Comparison of ENCODE assay signal across 18 cellular contexts in genomic region chr2:167336213-167336612, GRCh38. TPM values are rescaled to one million over a fixed set of nuclear protein-coding genes. Genes with fewer than 3 reads are reported as not detected.
A peak's percentile ranks its signal among the peaks of the same experiment; 100 is the strongest.
DNase-seq lines count a peak whose midpoint lies in the region; ATAC-seq and TF ChIP-seq lines count a peak whose summit lies in the region.
"Had no signal": no experiment of that assay in that cellular context is flagged by ENCODE, and none has a peak within 500 bp of the region (broad histone marks: within the 10 kb centered on the region; RNA-seq: fewer than 3 reads in every experiment).

No MANE protein-coding gene starts in this region.

- 0 out of 2 replicates have a peak overlapping the region, but pooled peaks have one; percentile 5 for H3K4me3 Mint-ChIP-seq in WTC11
- H3K4me3 Mint-ChIP-seq in stimulated activated naive B cell treated with anti-CD40 and anti-IgM and Interleukin-4, amounts not matched to agents 10 μg/mL and 1 μg/mL and 100 μg/mL, for 72 hours = no peak overlapping the region
- H3K4me3 Mint-ChIP-seq: B cell; CD8-positive, alpha-beta memory T cell; HFFc6 had no signal

- peak overlapping the region; percentile 84 for H3K27ac Mint-ChIP-seq in WTC11
- no peak overlapping the region for H3K27ac Mint-ChIP-seq in stimulated activated naive B cell treated with anti-CD40 and anti-IgM and Interleukin-4, amounts not matched to agents 10 μg/mL and 1 μg/mL and 100 μg/mL, for 72 hours
- H3K27ac Mint-ChIP-seq: B cell; CD8-positive, alpha-beta memory T cell; HFFc6 had no signal

- peaks cover 91% of the 10 kb centered on the region for H3K4me1 Mint-ChIP-seq in WTC11
- no peaks in the 10 kb centered on the region for H3K4me1 Mint-ChIP-seq in stimulated activated naive B cell treated with anti-CD40 and anti-IgM and Interleukin-4, amounts not matched to agents 10 μg/mL and 1 μg/mL and 100 μg/mL, for 72 hours
- H3K4me1 Mint-ChIP-seq: B cell; CD8-positive, alpha-beta memory T cell had no signal

- H3K36me3 Mint-ChIP-seq in WTC11 = no peaks in the 10 kb centered on the region
- no peaks in the 10 kb centered on the region for H3K36me3 Mint-ChIP-seq in stimulated activated naive B cell treated with anti-CD40 and anti-IgM and Interleukin-4, amounts not matched to agents 10 μg/mL and 1 μg/mL and 100 μg/mL, for 72 hours
- H3K36me3 Mint-ChIP-seq: CD8-positive, alpha-beta memory T cell had no signal

- H3K9me3 ChIP-seq in HUES6 (ENCODE audit: control insufficient read depth, insufficient read depth, low read depth, low read length) = no peaks in the 10 kb centered on the region
- no peaks in the 10 kb centered on the region for H3K9me3 ChIP-seq in iPS-18a (ENCODE audit: control insufficient read depth, low read depth, low read length)
- H3K9me3 ChIP-seq: BLaER1 treated with 17β-estradiol and CSF1 and Interleukin-3, amounts not matched to agents 10 nM and 100 nM had no signal

- H3K27me3 ChIP-seq in HUES6 (ENCODE audit: control insufficient read depth, insufficient read depth, low read length) = no peaks in the 10 kb centered on the region
- no peaks in the 10 kb centered on the region for H3K27me3 ChIP-seq in iPS-18a (ENCODE audit: control insufficient read depth, insufficient read depth, low read length)
- H3K27me3 ChIP-seq: BLaER1 treated with 17β-estradiol and CSF1 and Interleukin-3, amounts not matched to agents 10 nM and 100 nM had no signal

- CTCF ChIA-PET in WTC11 (lab: Charles Lee) = no interaction called here

- H3K9me3 Mint-ChIP-seq in WTC11 = 0 out of 2 replicates have a peak, but pooled peaks cover 5% of the 10 kb centered on the region
- H3K9me3 Mint-ChIP-seq in stimulated activated naive B cell treated with anti-CD40 and anti-IgM and Interleukin-4, amounts not matched to agents 10 μg/mL and 1 μg/mL and 100 μg/mL, for 72 hours = peaks cover 0 to 1% of the 10 kb centered on the region in 2 donors

- H3K9ac ChIP-seq in HUES6 (ENCODE audit: low read length) (no peak overlapping the region), iPS-18a (ENCODE audit: low read length) (no peak overlapping the region)
- H3K9ac ChIP-seq: BLaER1 treated with 17β-estradiol and CSF1 and Interleukin-3, amounts not matched to agents 10 nM and 100 nM; GM23248 had no signal

- no peaks in the 10 kb centered on the region for H3K27me3 Mint-ChIP-seq in WTC11 (ENCODE audit: low read depth)
- H3K27me3 Mint-ChIP-seq in stimulated activated naive B cell treated with anti-CD40 and anti-IgM and Interleukin-4, amounts not matched to agents 10 μg/mL and 1 μg/mL and 100 μg/mL, for 72 hours = peaks cover 0 to 8% of the 10 kb centered on the region in 2 donors
- H3K27me3 Mint-ChIP-seq: CD8-positive, alpha-beta memory T cell had no signal

- no peaks in the 10 kb centered on the region for H3K36me3 ChIP-seq in HUES6 (ENCODE audit: control insufficient read depth, insufficient read depth, low read length)
- H3K36me3 ChIP-seq in iPS-18a (ENCODE audit: control insufficient read depth, low read depth, low read length) = no peaks in the 10 kb centered on the region
- H3K36me3 ChIP-seq: BLaER1 treated with 17β-estradiol and CSF1 and Interleukin-3, amounts not matched to agents 10 nM and 100 nM had no signal

- no peak for ATAC-seq in WTC11
- ATAC-seq in stimulated activated naive B cell treated with anti-CD40 and anti-IgM and Interleukin-4, amounts not matched to agents 10 μg/mL and 1 μg/mL and 100 μg/mL, for 72 hours (replicated peaks) = no peak
- no peak for ATAC-seq in sciatic nerve
- ATAC-seq: HCT116 had no signal

- H3K4me3 ChIP-seq in HUES6 (ENCODE audit: low read depth, low read length) = no peak overlapping the region
- H3K4me3 ChIP-seq in iPS-18a (ENCODE audit: low read length) = no peak overlapping the region
- H3K4me3 ChIP-seq: BLaER1 treated with 17β-estradiol and CSF1 and Interleukin-3, amounts not matched to agents 10 nM and 100 nM; GM23248 had no signal

- TF ChIP-seq CTCF in WTC11 (IDR thresholded peaks at IDR 0.05) = no peak

- POLR2A ChIA-PET in WTC11 (lab: Charles Lee) = no interaction called here

- H3K4me1 ChIP-seq in HUES6 (ENCODE audit: control insufficient read depth, insufficient read depth, low read length) (peaks cover 58% of the 10 kb centered on the region), iPS-18a (ENCODE audit: control insufficient read depth, low read depth, low read length) (peaks cover 58% of the 10 kb centered on the region)
- H3K4me1 ChIP-seq: BLaER1 treated with 17β-estradiol and CSF1 and Interleukin-3, amounts not matched to agents 10 nM and 100 nM had no signal

- intact Hi-C loops in sciatic nerve (cut with DNase I) = no loop called here

- DNase-seq in NCI-H2227 (lab: John Stamatoyannopoulos, UW; ENCODE audit: unreplicated experiment) = peak; percentile 44
- DNase-seq in NCI-H2227 treated with DMSO at 0.1 percent for 48 hours (lab: John Stamatoyannopoulos, UW) = no peak
- DNase-seq in WTC11 (ENCODE audit: low spot score) = no peak
- no peak for DNase-seq in stimulated activated naive B cell treated with anti-CD40 and anti-IgM and Interleukin-4, amounts not matched to agents 10 μg/mL and 1 μg/mL and 100 μg/mL, for 72 hours
- no peak for DNase-seq in sciatic nerve (ENCODE audit: low spot score)
- DNase-seq: CD8-positive, alpha-beta memory T cell; COR-L47; DMS 273 treated with DMSO at 0.1 percent for 48 hours; DMS53; GM23248; H7; HFFc6 had no signal

- H3K27ac ChIP-seq in HUES6 (ENCODE audit: low read depth, low read length) (peak overlapping the region; percentile 8; the same call in 1 of the 2 replicates), iPS-18a (ENCODE audit: low read length) (peak overlapping the region; percentile 4)
- H3K27ac ChIP-seq: BLaER1 treated with 17β-estradiol and CSF1 and Interleukin-3, amounts not matched to agents 10 nM and 100 nM; GM23248; HL-60 had no signal

TF ChIP-seq in WTC11, 78 proteins besides CTCF, POLR2A, EP300 and RAD21:
- peak; percentile 46; the same call in 1 of the 2 replicates for TF ChIP-seq ESRRA (CRISPR knock-in tag; IDR thresholded peaks at IDR 0.05; ENCODE audit: borderline replicate concordance)
- TF ChIP-seq ZNF121 (CRISPR knock-in tag; IDR thresholded peaks at IDR 0.05) = peak; percentile 88
- no peak for TF ChIP-seq JUN (CRISPR knock-in tag; IDR thresholded peaks at IDR 0.05)
- no peak for TF ChIP-seq USF1 (CRISPR knock-in tag; IDR thresholded peaks at IDR 0.05)
- TF ChIP-seq ZNF232 (CRISPR knock-in tag; IDR thresholded peaks at IDR 0.05) = no peak
TF ChIP-seq in WTC11: peak in this region for 2.

RNA-seq across cellular contexts. Expression of gene B3GALT1, which starts 43.4 kb away (rescaled TPM):
- total RNA-seq in WTC11 (2021) (13.5 to 15.8 TPM (median 14.1 TPM) in 3 replicates), sciatic nerve (0.80 TPM)
- total RNA-seq: B cell, GM23248, HFFc6 had no signal
